11 cellular contexts compared by ENCODE assay signal in genomic region chr7:99381664-99382075, GRCh38. TPM values are rescaled to one million over a fixed set of nuclear protein-coding genes. Genes with fewer than 3 reads are reported as not detected.
A peak's percentile ranks its signal among the peaks of the same experiment; 100 is the strongest.
DNase-seq lines count a peak whose midpoint lies in the region; ATAC-seq and TF ChIP-seq lines count a peak whose summit lies in the region.
"Had no signal": no experiment of that assay in that cellular context is flagged by ENCODE, and none has a peak within 500 bp of the region (broad histone marks: within the 10 kb centered on the region; RNA-seq: fewer than 3 reads in every experiment).

No MANE protein-coding gene starts in this region.

- H3K4me3 ChIP-seq in liver (ENCODE audit: low read depth in 1 of 3, low read length in 3 of 3) (no peak overlapping the region), upper lobe of right lung (no peak overlapping the region), ascending aorta (no peak overlapping the region), mesenchymal stem cell (ENCODE audit: insufficient read depth in 1 of 2, low read depth in 1 of 2, low read length in 2 of 2) (no peak overlapping the region)

- H3K9ac ChIP-seq in liver (ENCODE audit: low read depth in 1 of 2, low read length in 2 of 2) = no peak overlapping the region
- H3K9ac ChIP-seq in mesenchymal stem cell (ENCODE audit: low read length) = no peak overlapping the region

- POLR2A ChIA-PET in WTC11 (lab: Charles Lee) = no interaction called here

- no peak overlapping the region for H3K4me2 ChIP-seq in mesenchymal stem cell (ENCODE audit: low read length, poor library complexity, severe bottlenecking)

- WGBS in liver = 33% methylated on average over 7 of the region's 7 CpGs
- WGBS in mesenchymal stem cell = 87% methylated on average over 7 of the region's 7 CpGs

- H3K4me1 ChIP-seq in liver (ENCODE audit: control insufficient read depth in 4 of 4, insufficient read depth in 4 of 4, low read length in 3 of 4) = peaks cover 13 to 23% (median 18%) of the 10 kb centered on the region in 4 donors
- H3K4me1 ChIP-seq in upper lobe of right lung = peaks cover 50% of the 10 kb centered on the region
- H3K4me1 ChIP-seq in ascending aorta = peaks cover 19 to 30% of the 10 kb centered on the region in 2 donors
- peaks cover 36% of the 10 kb centered on the region for H3K4me1 ChIP-seq in mesenchymal stem cell (ENCODE audit: control insufficient read depth, insufficient read depth, low read depth, low read length)

- peak overlapping the region; percentile 82 for H3K4me3 Mint-ChIP-seq in stimulated activated naive CD8-positive, alpha-beta T cell treated with anti-CD3 and anti-CD28 coated beads, Interleukin-15, Interleukin-2, amounts not matched to agents 100 ng/mL and 50 ng/mL, for 24 hours
- H3K4me3 Mint-ChIP-seq in WTC11 = no peak overlapping the region

- no peak for DNase-seq in stimulated activated naive CD8-positive, alpha-beta T cell treated with anti-CD3 and anti-CD28 coated beads, Interleukin-15, Interleukin-2, amounts not matched to agents 100 U/mL and 50 U/mL, for 24 hours
- DNase-seq in WTC11 (ENCODE audit: low spot score) (no peak), upper lobe of right lung (no peak), ascending aorta (ENCODE audit: low spot score in 2 of 2) (no peak), cortex of kidney (lab: John Stamatoyannopoulos, UW) (no peak), mesenchymal stem cell (no peak)
- DNase-seq: BE2C, NCI-H526, SHP77 had no signal

- no peak overlapping the region for H4K8ac ChIP-seq in mesenchymal stem cell (ENCODE audit: low read length)

- no peaks in the 10 kb centered on the region for H3K9me3 Mint-ChIP-seq in stimulated activated naive CD8-positive, alpha-beta T cell treated with anti-CD3 and anti-CD28 coated beads, Interleukin-15, Interleukin-2, amounts not matched to agents 100 ng/mL and 50 ng/mL, for 24 hours
- H3K9me3 Mint-ChIP-seq in WTC11 = no peaks in the 10 kb centered on the region

- H3K27ac ChIP-seq in liver (ENCODE audit: low read depth in 1 of 2, low read length in 2 of 2) (no peak overlapping the region), upper lobe of right lung (peak overlapping the region; percentile 90), ascending aorta (peak overlapping the region in 1 of 2 donors; percentile 34), mesenchymal stem cell (ENCODE audit: low read length, poor library complexity, severe bottlenecking) (no peak overlapping the region)

- no peak overlapping the region for H2AFZ ChIP-seq in mesenchymal stem cell (ENCODE audit: low read depth, low read length)

- no peaks in the 10 kb centered on the region for H3K27me3 Mint-ChIP-seq in stimulated activated naive CD8-positive, alpha-beta T cell treated with anti-CD3 and anti-CD28 coated beads, Interleukin-15, Interleukin-2, amounts not matched to agents 100 ng/mL and 50 ng/mL, for 24 hours
- H3K27me3 Mint-ChIP-seq in WTC11 (ENCODE audit: low read depth) = no peaks in the 10 kb centered on the region

- no peak overlapping the region for H2BK120ac ChIP-seq in mesenchymal stem cell (ENCODE audit: low read depth, low read length)

- H2BK15ac ChIP-seq in mesenchymal stem cell (ENCODE audit: low read depth, poor library complexity, severe bottlenecking) = no peak overlapping the region

- TF ChIP-seq RAD21 in liver (IDR thresholded peaks at IDR 0.05) = peak in 1 of 2 donors; percentile 24

- no peak overlapping the region for H2BK5ac ChIP-seq in mesenchymal stem cell (ENCODE audit: low read depth, low read length, poor library complexity, severe bottlenecking)

- TF ChIP-seq CTCF in WTC11 (IDR thresholded peaks at IDR 0.05) = no peak
- TF ChIP-seq CTCF in liver (IDR thresholded peaks at IDR 0.05; ENCODE audit: low read depth, low read length, missing input control) = no peak
- no peak for TF ChIP-seq CTCF in upper lobe of right lung (IDR thresholded peaks at IDR 0.05)
- no peak for TF ChIP-seq CTCF in ascending aorta (IDR thresholded peaks at IDR 0.05)

- H3K36me3 ChIP-seq in liver (ENCODE audit: control insufficient read depth in 4 of 4, insufficient read depth in 3 of 4, low read depth in 1 of 4, low read length in 3 of 4) = peaks cover 0 to 5% (median 0%) of the 10 kb centered on the region in 4 donors
- peaks cover 41% of the 10 kb centered on the region for H3K36me3 ChIP-seq in upper lobe of right lung
- peaks cover 18 to 20% of the 10 kb centered on the region in 2 donors for H3K36me3 ChIP-seq in ascending aorta
- H3K36me3 ChIP-seq in mesenchymal stem cell (ENCODE audit: control insufficient read depth in 1 of 2, insufficient read depth in 2 of 2, low read depth in 1 of 2, low read length in 2 of 2) = peaks cover 47 to 57% of the 10 kb centered on the region in 2 experiments
- H3K36me3 ChIP-seq: BE2C had no signal

- no peak overlapping the region for H2BK12ac ChIP-seq in mesenchymal stem cell (ENCODE audit: low read length in 2 of 2)

- peak overlapping the region; percentile 98 for H3K27ac Mint-ChIP-seq in stimulated activated naive CD8-positive, alpha-beta T cell treated with anti-CD3 and anti-CD28 coated beads, Interleukin-15, Interleukin-2, amounts not matched to agents 100 ng/mL and 50 ng/mL, for 24 hours
- H3K27ac Mint-ChIP-seq in WTC11 = no peak overlapping the region

- no peak overlapping the region for H4K91ac ChIP-seq in mesenchymal stem cell (ENCODE audit: low read length)

- H3K23ac ChIP-seq in mesenchymal stem cell (ENCODE audit: low read length in 2 of 2) = no peak overlapping the region

- H3K4ac ChIP-seq in mesenchymal stem cell (ENCODE audit: low read depth in 1 of 2, low read length in 2 of 2) = no peak overlapping the region

- intact Hi-C loops in upper lobe of right lung (cut with DNase I) = no loop called here
- intact Hi-C loops in ascending aorta (cut with DNase I) = no loop called here

- H3K79me1 ChIP-seq in mesenchymal stem cell (replicated peaks; ENCODE audit: low read length, poor library complexity, severe bottlenecking) = peaks cover 32% of the 10 kb centered on the region

- H3K4me1 Mint-ChIP-seq in stimulated activated naive CD8-positive, alpha-beta T cell treated with anti-CD3 and anti-CD28 coated beads, Interleukin-15, Interleukin-2, amounts not matched to agents 100 ng/mL and 50 ng/mL, for 24 hours (ENCODE audit: low read depth) = peaks cover 75% of the 10 kb centered on the region
- peaks cover 11% of the 10 kb centered on the region for H3K4me1 Mint-ChIP-seq in WTC11

- no peak overlapping the region for H3K18ac ChIP-seq in mesenchymal stem cell (ENCODE audit: low read depth in 1 of 2, low read length in 2 of 2)

- no peak overlapping the region for H2AK5ac ChIP-seq in mesenchymal stem cell (ENCODE audit: low read length, severe bottlenecking)

- H3K36me3 Mint-ChIP-seq in stimulated activated naive CD8-positive, alpha-beta T cell treated with anti-CD3 and anti-CD28 coated beads, Interleukin-15, Interleukin-2, amounts not matched to agents 100 ng/mL and 50 ng/mL, for 24 hours (ENCODE audit: low read depth) = peaks cover 41% of the 10 kb centered on the region
- peaks cover 15% of the 10 kb centered on the region for H3K36me3 Mint-ChIP-seq in WTC11

- H3K9me3 ChIP-seq in liver (ENCODE audit: control insufficient read depth in 4 of 4, low read length in 3 of 4) (no peaks in the 10 kb centered on the region), upper lobe of right lung (no peaks in the 10 kb centered on the region), ascending aorta (no peaks in the 10 kb centered on the region), mesenchymal stem cell (ENCODE audit: control insufficient read depth, low read length) (no peaks in the 10 kb centered on the region)
- H3K9me3 ChIP-seq: BE2C had no signal

- no peak overlapping the region for H3K14ac ChIP-seq in mesenchymal stem cell (ENCODE audit: low read length in 2 of 2)

- no peak for ATAC-seq in stimulated activated naive CD8-positive, alpha-beta T cell treated with anti-CD3 and anti-CD28 coated beads, Interleukin-15, Interleukin-2, amounts not matched to agents 100 U/mL and 50 U/mL, for 24 hours
- no peak for ATAC-seq in WTC11
- ATAC-seq in upper lobe of right lung = no peak

- H3K27me3 ChIP-seq in liver (ENCODE audit: control insufficient read depth in 4 of 4, insufficient read depth in 4 of 4, low read length in 3 of 4) (no peaks in the 10 kb centered on the region), upper lobe of right lung (no peaks in the 10 kb centered on the region), ascending aorta (no peaks in the 10 kb centered on the region), mesenchymal stem cell (ENCODE audit: control insufficient read depth in 1 of 2, insufficient read depth in 1 of 2, low read length in 2 of 2) (no peaks in the 10 kb centered on the region)
- H3K27me3 ChIP-seq: BE2C had no signal

- CTCF ChIA-PET in WTC11 (lab: Charles Lee) = interaction anchor here (0.9 kb wide), 1 partner anchor 508 kb away, joined by 4 read pairs; no protein-coding TSS in a partner anchor

TF ChIP-seq in liver, 16 proteins besides CTCF, POLR2A, EP300 and RAD21 (continues in another document):
- TF ChIP-seq FOXA2 (IDR thresholded peaks at IDR 0.05) (no peak), SP1 (IDR thresholded peaks at IDR 0.05) (peak; percentile 84), NR2F2 (IDR thresholded peaks at IDR 0.05) (no peak), YY1 (IDR thresholded peaks at IDR 0.05) (no peak), GABPA (IDR thresholded peaks at IDR 0.05 in 1 of 2, conservative IDR thresholded peaks at IDR 0.05 in 1 of 2) (no peak)

RNA-seq across cellular contexts. Expression of gene ARPC1B, which starts 7.1 kb away (rescaled TPM):
- total RNA-seq in WTC11 (2021) (63.3 to 70.2 TPM (median 66.2 TPM) in 3 replicates), liver (100 to 1,000 TPM; 111 to 182 TPM), upper lobe of right lung (219 TPM), ascending aorta (360 TPM)
- 100 to 1,000 TPM in 1 of 2 donors, 10 to 100 TPM in 1; 43.9 to 112 TPM for polyA plus RNA-seq in liver
- 211 TPM for polyA plus RNA-seq in mesenchymal stem cell (2013, experiment 1 of 2)
- 214 TPM for polyA plus RNA-seq in mesenchymal stem cell (2013, experiment 2 of 2)

RNA-seq across cellular contexts. Expression of gene PDAP1, which starts 26.7 kb away (rescaled TPM):
- total RNA-seq in WTC11 (2021) (157 to 177 TPM (median 160 TPM) in 3 replicates), liver (10 to 100 TPM; 11.6 to 48.5 TPM), upper lobe of right lung (76.4 TPM), ascending aorta (104 TPM)
- 10 to 100 TPM; 14.6 to 83.6 TPM for polyA plus RNA-seq in liver
- 109 TPM for polyA plus RNA-seq in mesenchymal stem cell (2013, experiment 1 of 2)
- 104 TPM for polyA plus RNA-seq in mesenchymal stem cell (2013, experiment 2 of 2)

RNA-seq across cellular contexts. Expression of gene BUD31, which starts 27.1 kb away (rescaled TPM):
- total RNA-seq in WTC11 (2021) (98.4 to 99.5 TPM (median 98.7 TPM) in 3 replicates), liver (10 to 100 TPM; 18.5 to 28.6 TPM), upper lobe of right lung (72.0 TPM), ascending aorta (41.3 TPM)
- polyA plus RNA-seq in liver = 10 to 100 TPM; 35.4 to 55.9 TPM
- polyA plus RNA-seq in mesenchymal stem cell (2013, experiment 1 of 2) = 171 TPM
- 175 TPM for polyA plus RNA-seq in mesenchymal stem cell (2013, experiment 2 of 2)

RNA-seq across cellular contexts. Expression of gene ARPC1A, which starts 56.0 kb away (rescaled TPM):
- total RNA-seq in WTC11 (2021) (149 to 160 TPM (median 150 TPM) in 3 replicates), liver (10 to 100 TPM; 46.7 to 60.1 TPM), upper lobe of right lung (137 TPM), ascending aorta (87.7 TPM)
- 10 to 100 TPM; 61.5 to 84.0 TPM for polyA plus RNA-seq in liver
- polyA plus RNA-seq in mesenchymal stem cell (2013, experiment 1 of 2) = 293 TPM
- polyA plus RNA-seq in mesenchymal stem cell (2013, experiment 2 of 2) = 307 TPM

RNA-seq across cellular contexts. Expression of gene PTCD1, which starts 56.9 kb away (rescaled TPM):
- 8.8 to 11.4 TPM (median 11.1 TPM) in 3 replicates for total RNA-seq in WTC11 (2021)
- 1 to 10 TPM; 4.2 to 4.3 TPM for total RNA-seq in liver
- 1 to 10 TPM; 3.1 to 3.5 TPM for polyA plus RNA-seq in liver
- total RNA-seq in upper lobe of right lung = 7.5 TPM
- 2.6 TPM for total RNA-seq in ascending aorta
- 2.8 TPM for polyA plus RNA-seq in mesenchymal stem cell (2013, experiment 1 of 2)
- 2.4 TPM for polyA plus RNA-seq in mesenchymal stem cell (2013, experiment 2 of 2)
